In genomic region chr10:133187091-133187905, GRCh38 we compare ENCODE assay signal across 17 cellular contexts. TPM values are rescaled to one million over a fixed set of nuclear protein-coding genes. Genes with fewer than 3 reads are reported as not detected.
DNase-seq lines count a peak whose midpoint lies in the region; ATAC-seq and TF ChIP-seq lines count a peak whose summit lies in the region.
"Had no signal": no experiment of that assay in that cellular context is flagged by ENCODE, and none has a peak within 500 bp of the region (broad histone marks: within the 10 kb centered on the region; RNA-seq: fewer than 3 reads in every experiment).

No MANE protein-coding gene starts in this region.

- H3K4me3 ChIP-seq in right lobe of liver = no peak overlapping the region
- H3K4me3 ChIP-seq: GM12878, GM23338 had no signal

- H3K27ac Mint-ChIP-seq in natural killer cell treated with Interleukin-12 subunit alpha and Interleukin-12 subunit beta and Interleukin-15 and Interleukin-18, amount 100 ng/mL, for 72 hours = no peak overlapping the region
- H3K27ac Mint-ChIP-seq in natural killer cell = no peak overlapping the region
- peak overlapping the region; percentile 59 for H3K27ac Mint-ChIP-seq in glutamatergic neuron (ENCODE audit: unreplicated experiment)
- H3K27ac Mint-ChIP-seq: B cell; CD14-positive monocyte; CD8-positive, alpha-beta T cell; GM23338 had no signal

- WGBS in right lobe of liver (ENCODE audit: insufficient coverage, low coverage, low lambda C conversion rate, missing lambda C conversion rate) = 56% methylated on average over 4 of the region's 38 CpGs

- no peak for TF ChIP-seq CTCF in natural killer cell (IDR thresholded peaks at IDR 0.05)
- TF ChIP-seq CTCF in glutamatergic neuron (IDR thresholded peaks at IDR 0.05; ENCODE audit: partially characterized antibody, unreplicated experiment) = no peak
- no peak for TF ChIP-seq CTCF in right lobe of liver (IDR thresholded peaks at IDR 0.05)

- H3K4me3 Mint-ChIP-seq in natural killer cell treated with Interleukin-12 subunit alpha and Interleukin-12 subunit beta and Interleukin-15 and Interleukin-18, amount 100 ng/mL, for 72 hours = no peak overlapping the region
- H3K4me3 Mint-ChIP-seq in natural killer cell (no peak overlapping the region), glutamatergic neuron (ENCODE audit: unreplicated experiment) (no peak overlapping the region)
- no peak overlapping the region for H3K4me3 Mint-ChIP-seq in activated T-cell treated with anti-CD3 and anti-CD28 coated beads, Interleukin-2, amount 50 U/mL, for 4 hours
- H3K4me3 Mint-ChIP-seq: B cell; CD14-positive monocyte; CD8-positive, alpha-beta T cell; GM23338 had no signal

- H3K9me3 Mint-ChIP-seq in natural killer cell treated with Interleukin-12 subunit alpha and Interleukin-12 subunit beta and Interleukin-15 and Interleukin-18, amount 100 ng/mL, for 72 hours = peaks cover 7% of the 10 kb centered on the region
- H3K9me3 Mint-ChIP-seq in natural killer cell (peaks cover 0 to 2% of the 10 kb centered on the region in 2 donors), glutamatergic neuron (ENCODE audit: unreplicated experiment) (peaks cover 12% of the 10 kb centered on the region)
- H3K9me3 Mint-ChIP-seq in activated T-cell treated with anti-CD3 and anti-CD28 coated beads, Interleukin-2, amount 50 U/mL, for 4 hours = no peaks in the 10 kb centered on the region
- H3K9me3 Mint-ChIP-seq: CD8-positive, alpha-beta T cell had no signal

- H3K4me1 Mint-ChIP-seq in natural killer cell treated with Interleukin-12 subunit alpha and Interleukin-12 subunit beta and Interleukin-15 and Interleukin-18, amount 100 ng/mL, for 72 hours (ENCODE audit: low read depth in 2 of 2) = peaks cover 0 to 6% of the 10 kb centered on the region in 2 donors
- no peaks in the 10 kb centered on the region for H3K4me1 Mint-ChIP-seq in natural killer cell
- peaks cover 8% of the 10 kb centered on the region for H3K4me1 Mint-ChIP-seq in glutamatergic neuron (ENCODE audit: low read depth, unreplicated experiment)
- H3K4me1 Mint-ChIP-seq in activated T-cell treated with anti-CD3 and anti-CD28 coated beads, Interleukin-2, amount 50 U/mL, for 4 hours (ENCODE audit: low read depth) = no peaks in the 10 kb centered on the region
- H3K4me1 Mint-ChIP-seq: B cell, CD14-positive monocyte, GM23338 had no signal

- H3K27me3 Mint-ChIP-seq in natural killer cell treated with Interleukin-12 subunit alpha and Interleukin-12 subunit beta and Interleukin-15 and Interleukin-18, amount 100 ng/mL, for 72 hours = peaks cover 3 to 6% of the 10 kb centered on the region in 2 donors
- H3K27me3 Mint-ChIP-seq in natural killer cell (ENCODE audit: low read depth in 2 of 2) (peaks cover 0 to 4% of the 10 kb centered on the region in 2 donors), glutamatergic neuron (ENCODE audit: unreplicated experiment) (peaks cover 6% of the 10 kb centered on the region)
- peaks cover 2% of the 10 kb centered on the region for H3K27me3 Mint-ChIP-seq in activated T-cell treated with anti-CD3 and anti-CD28 coated beads, Interleukin-2, amount 50 U/mL, for 4 hours (ENCODE audit: low read depth)
- H3K27me3 Mint-ChIP-seq: B cell had no signal

- H3K27ac ChIP-seq in right lobe of liver = no peak overlapping the region

- no peak for TF ChIP-seq POLR2A in right lobe of liver (IDR thresholded peaks at IDR 0.05)

- H3K4me1 ChIP-seq in right lobe of liver = no peaks in the 10 kb centered on the region
- H3K4me1 ChIP-seq: Caco-2 had no signal

- no peaks in the 10 kb centered on the region for H3K36me3 ChIP-seq in right lobe of liver

- H3K27me3 ChIP-seq in right lobe of liver = no peaks in the 10 kb centered on the region

- peaks cover 5% of the 10 kb centered on the region for H3K36me3 Mint-ChIP-seq in natural killer cell treated with Interleukin-12 subunit alpha and Interleukin-12 subunit beta and Interleukin-15 and Interleukin-18, amount 100 ng/mL, for 72 hours
- no peaks in the 10 kb centered on the region for H3K36me3 Mint-ChIP-seq in natural killer cell
- H3K36me3 Mint-ChIP-seq in glutamatergic neuron (ENCODE audit: unreplicated experiment) = peaks cover 5% of the 10 kb centered on the region
- H3K36me3 Mint-ChIP-seq in activated T-cell treated with anti-CD3 and anti-CD28 coated beads, Interleukin-2, amount 50 U/mL, for 4 hours (ENCODE audit: insufficient read depth) = no peaks in the 10 kb centered on the region
- H3K36me3 Mint-ChIP-seq: CD14-positive monocyte; CD8-positive, alpha-beta T cell had no signal

- DNase-seq in natural killer cell treated with Interleukin-12 subunit alpha and Interleukin-12 subunit beta and Interleukin-15 and Interleukin-18, amount 100 ng/mL, for 72 hours (ENCODE audit: low spot score) = peak; percentile 55
- DNase-seq in natural killer cell (no peak), glutamatergic neuron (peak; percentile 14), right lobe of liver (peak in 1 of 3 donors; percentile 31), NCI-H1417 treated with DMSO at 0.1 percent for 48 hours (lab: John Stamatoyannopoulos, UW) (no peak)
- no peak for DNase-seq in activated T-cell treated with anti-CD3 and anti-CD28 coated beads, Interleukin-2, amount 50 U/mL, for 4 hours
- no peak for DNase-seq in effector CD4-positive, alpha-beta T cell
- DNase-seq: Caco-2; CD8-positive, alpha-beta T cell; DMS79; H7 had no signal

- ATAC-seq in natural killer cell treated with Interleukin-12 subunit alpha and Interleukin-12 subunit beta and Interleukin-15 and Interleukin-18, amount 100 ng/mL, for 72 hours = no peak
- ATAC-seq in natural killer cell (no peak), right lobe of liver (peak in 3 of 4 donors; percentile 16 to 61 (median 24))
- no peak for ATAC-seq in activated T-cell treated with anti-CD3 and anti-CD28 coated beads, Interleukin-2, amount 50 U/mL, for 4 hours
- ATAC-seq: CD8-positive, alpha-beta T cell; GM12878; GM23338 had no signal

- no peaks in the 10 kb centered on the region for H3K9me3 ChIP-seq in right lobe of liver

- intact Hi-C loops in natural killer cell (cut with micrococcal nuclease) (no loop called here), right lobe of liver (cut with DNase I) (no loop called here)

RNA-seq across cellular contexts. Expression of gene KNDC1, which starts 27.3 kb away (rescaled TPM):
- total RNA-seq in natural killer cell treated with Interleukin-12 subunit alpha and Interleukin-12 subunit beta and Interleukin-15 and Interleukin-18, amount 100 ng/mL, for 72 hours = under 1 TPM; 0.05 to 0.36 TPM
- total RNA-seq in natural killer cell (1 to 10 TPM in 2 of 3 donors, not detected in 1; 2.1 to 5.9 TPM), glutamatergic neuron (ENCODE audit: unreplicated experiment) (7.4 TPM), right lobe of liver (10 to 100 TPM in 2 of 6 experiments, 1 to 10 TPM in 3, under 1 TPM in 1; 0.54 to 11.6 (median 8.2) TPM)
- total RNA-seq in activated T-cell treated with anti-CD3 and anti-CD28 coated beads, Interleukin-2, amount 50 U/mL, for 4 hours = under 1 TPM in 1 of 3 donors, not detected in 2; 0.05 TPM
- total RNA-seq: CD8-positive, alpha-beta T cell; HT1080 had no signal

RNA-seq across cellular contexts. Expression of gene UTF1, which starts 42.7 kb away (rescaled TPM):
- not detected for total RNA-seq in natural killer cell treated with Interleukin-12 subunit alpha and Interleukin-12 subunit beta and Interleukin-15 and Interleukin-18, amount 100 ng/mL, for 72 hours
- under 1 TPM in 2 of 3 donors, not detected in 1; 0.31 to 0.33 TPM for total RNA-seq in natural killer cell
- total RNA-seq in glutamatergic neuron (ENCODE audit: unreplicated experiment) = 0.61 TPM
- not detected for total RNA-seq in right lobe of liver
- total RNA-seq in activated T-cell treated with anti-CD3 and anti-CD28 coated beads, Interleukin-2, amount 50 U/mL, for 4 hours = under 1 TPM in 1 of 3 donors, not detected in 2; 0.25 TPM
- total RNA-seq: Caco-2; CD8-positive, alpha-beta T cell; G401; GM12878; HT1080 had no signal

RNA-seq across cellular contexts. Expression of gene VENTX, which starts 50.4 kb away (rescaled TPM):
- not detected for total RNA-seq in natural killer cell treated with Interleukin-12 subunit alpha and Interleukin-12 subunit beta and Interleukin-15 and Interleukin-18, amount 100 ng/mL, for 72 hours
- total RNA-seq in natural killer cell (1 to 10 TPM in 1 of 3 donors, under 1 TPM in 2; 0.48 to 4.1 (median 0.75) TPM), glutamatergic neuron (ENCODE audit: unreplicated experiment) (1.6 TPM), right lobe of liver (under 1 TPM; 0.09 to 0.38 (median 0.19) TPM)
- not detected for total RNA-seq in activated T-cell treated with anti-CD3 and anti-CD28 coated beads, Interleukin-2, amount 50 U/mL, for 4 hours
- total RNA-seq: B cell; Caco-2; CD8-positive, alpha-beta T cell; G401; GM12878 had no signal

Comparison
In these comparisons a context has a peak if more than half of its experiments do, and no peak if none do; other contexts are left out.
1. DNase-seq: peak in natural killer cell treated with Interleukin-12 subunit alpha and Interleukin-12 subunit beta and Interleukin-15 and Interleukin-18, amount 100 ng/mL, for 72 hours (single experiment) and glutamatergic neuron (single experiment); none in natural killer cell (single experiment), activated T-cell treated with anti-CD3 and anti-CD28 coated beads, Interleukin-2, amount 50 U/mL, for 4 hours (single experiment), effector CD4-positive, alpha-beta T cell (single experiment) and NCI-H1417 treated with DMSO at 0.1 percent for 48 hours (single experiment).
2. ATAC-seq: peak in right lobe of liver (3 of 4); none in natural killer cell treated with Interleukin-12 subunit alpha and Interleukin-12 subunit beta and Interleukin-15 and Interleukin-18, amount 100 ng/mL, for 72 hours (0 of 2), natural killer cell (0 of 3) and activated T-cell treated with anti-CD3 and anti-CD28 coated beads, Interleukin-2, amount 50 U/mL, for 4 hours (0 of 2).